Comparison of ENCODE assay signal across 8 cellular contexts in the genomic region with DNA sequence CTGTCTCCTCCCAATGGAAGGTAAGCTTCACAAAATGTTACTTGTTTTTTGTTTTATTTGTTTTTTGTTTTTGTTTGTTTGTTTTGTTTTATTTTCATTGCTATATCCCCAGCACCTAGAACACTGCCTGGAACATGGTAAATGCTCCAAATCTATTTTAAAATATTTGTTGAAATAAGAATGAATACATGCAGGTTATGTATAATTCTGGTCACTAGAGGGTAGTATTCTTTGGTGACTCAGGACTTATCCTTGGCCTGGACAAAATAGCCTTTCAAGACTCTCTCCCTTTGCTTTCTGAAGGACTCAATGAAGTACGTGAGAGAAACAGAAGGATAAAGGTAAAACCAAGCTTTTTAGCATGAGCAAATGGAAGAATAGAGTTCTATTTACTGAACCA. TPM values are rescaled to one million over a fixed set of nuclear protein-coding genes. Genes with fewer than 3 reads are reported as not detected.
DNase-seq lines count a peak whose midpoint lies in the region; ATAC-seq and TF ChIP-seq lines count a peak whose summit lies in the region.

No MANE protein-coding gene starts in this region.

- H3K27ac ChIP-seq in brain microvascular endothelial cell: no peak overlapping the region

- ATAC-seq in HG02981 (IDR thresholded peaks at IDR 0.05; ENCODE audit: unreplicated experiment) (no peak), GM21529 (IDR thresholded peaks at IDR 0.05; ENCODE audit: unreplicated experiment) (no peak)

- H3K36me3 ChIP-seq in brain microvascular endothelial cell (replicated peaks) (no peaks in the 10 kb centered on the region), kidney epithelial cell (ENCODE audit: control insufficient read depth, insufficient read depth, low read length) (no peaks in the 10 kb centered on the region)

- H3K4me3 ChIP-seq in brain microvascular endothelial cell (ENCODE audit: low read depth, low read length) (no peak overlapping the region), kidney epithelial cell (ENCODE audit: low read depth, low read length) (no peak overlapping the region)

- in situ Hi-C loops in brain microvascular endothelial cell (cut with HindIII; ENCODE audit: low pct_ligation_motif_present, low sequenced_read_pairs): no loop called here

- no peaks in the 10 kb centered on the region for H3K27me3 ChIP-seq in brain microvascular endothelial cell (replicated peaks)
- H3K27me3 ChIP-seq in kidney epithelial cell (ENCODE audit: control insufficient read depth, insufficient read depth, low read length): no peaks in the 10 kb centered on the region

- DNase-seq in A172 (ENCODE audit: low spot score) (peak; percentile 36), HT1080 (ENCODE audit: low read depth) (peak; percentile 55), brain microvascular endothelial cell (no peak), kidney epithelial cell (ENCODE audit: low read depth) (no peak), NCI-H187 treated with DMSO at 0.1 percent for 48 hours (lab: John Stamatoyannopoulos, UW) (no peak), RPMI8226 (no peak)

- TF ChIP-seq CTCF in brain microvascular endothelial cell (IDR thresholded peaks at IDR 0.05; ENCODE audit: low read depth, low read length, missing control alignments) (peak; percentile 45), kidney epithelial cell (IDR thresholded peaks at IDR 0.05; ENCODE audit: insufficient read depth, low read length, poor library complexity, severe bottlenecking) (peak; percentile 41)

RNA-seq across cellular contexts. Expression of a gene that starts 46.9 kb away (rescaled TPM):
- total RNA-seq in A172 (2014; rRNA removed; shearing (Covaris generic)): 17.3 and 19.1 TPM in 2 replicates
- 26.7 and 30.4 TPM in 2 replicates for total RNA-seq in HT1080 (2014; rRNA removed; shearing (Covaris generic))
- polyA plus RNA-seq in HT1080 (2015; cell fraction: cytosol; rRNA removed): 15.8 and 21.9 TPM in 2 replicates
- 23.5 and 24.1 TPM in 2 replicates for polyA plus RNA-seq in HT1080 (2015; cell fraction: nucleus; rRNA removed)
- 14.3 and 15.1 TPM in 2 replicates for total RNA-seq in kidney epithelial cell

Comparison
In these comparisons a context has a peak if more than half of its experiments do, and no peak if none do; other contexts are left out.
1. DNase-seq: peak in A172 (single experiment) and HT1080 (single experiment); none in brain microvascular endothelial cell (single experiment), kidney epithelial cell (single experiment), NCI-H187 treated with DMSO at 0.1 percent for 48 hours (single experiment) and RPMI8226 (single experiment).